16 cellular contexts compared by ENCODE assay signal in genomic region chr1:234144866-234145265, GRCh38.
DNase-seq lines count a peak whose midpoint lies in the region; ATAC-seq, FAIRE-seq and TF ChIP-seq lines count a peak whose summit lies in the region.
"Had no signal": no experiment of that assay in that cellular context is flagged by ENCODE, and none has a peak within 500 bp of the region (broad histone marks: within the 10 kb centered on the region; RNA-seq: fewer than 3 reads in every experiment).

No MANE protein-coding gene starts in this region.

- H3K4me3 ChIP-seq in mammary epithelial cell (replicated peaks in 1 of 3; ENCODE audit: insufficient read depth in 1 of 3, low read depth in 2 of 3, low read length in 3 of 3) = no peak overlapping the region
- peak overlapping the region; percentile 10; the same call in 1 of the 2 replicates for H3K4me3 ChIP-seq in SK-N-MC
- no peak overlapping the region for H3K4me3 ChIP-seq in K562

- TF ChIP-seq CTCF in mammary epithelial cell (conservative IDR thresholded peaks at IDR 0.05 in 1 of 2, IDR thresholded peaks at IDR 0.05 in 1 of 2; ENCODE audit: extremely low read depth in 1 of 2, insufficient read depth in 1 of 2, low read depth in 1 of 2, low read length in 2 of 2) (no peak), MCF 10A (IDR thresholded peaks at IDR 0.05; ENCODE audit: unreplicated experiment) (no peak), K562 (IDR thresholded peaks at IDR 0.05 in 2 of 3, conservative IDR thresholded peaks at IDR 0.05 in 1 of 3; ENCODE audit: insufficient read depth in 2 of 3, low read depth in 1 of 3, low read length in 3 of 3) (no peak), CD14-positive monocyte (IDR thresholded peaks at IDR 0.05) (no peak)

- H3K4me3 Mint-ChIP-seq in MCF 10A (ENCODE audit: unreplicated experiment) (no peak overlapping the region), CD14-positive monocyte (no peak overlapping the region)
- H3K4me3 Mint-ChIP-seq: CD8-positive, alpha-beta memory T cell had no signal

- H3K9me3 ChIP-seq in mammary epithelial cell (replicated peaks; ENCODE audit: insufficient read depth, low read length) (peaks cover 4% of the 10 kb centered on the region), SK-N-MC (ENCODE audit: low read depth, low read length) (no peaks in the 10 kb centered on the region), K562 (replicated peaks; ENCODE audit: control insufficient read depth, insufficient read depth, low read depth, low read length) (no peaks in the 10 kb centered on the region; the same call in 1 of the 2 replicates)

- H3K9me3 Mint-ChIP-seq in MCF 10A (ENCODE audit: unreplicated experiment) (peaks cover 20% of the 10 kb centered on the region), CD14-positive monocyte (peaks cover 1 to 8% (median 2%) of the 10 kb centered on the region in 7 donors)

- CTCF ChIA-PET in mammary epithelial cell (lab: Charles Lee; ENCODE audit: low non-redundant PET) = no interaction called here
- CTCF ChIA-PET in MCF 10A (lab: Yijun Ruan, JAX) = interaction anchor here (0.5 to 3.1 kb wide), 3 partner anchors 59 to 183 kb away, joined by 3 to 12 read pairs (median 10); no protein-coding TSS in a partner anchor
- CTCF ChIA-PET in K562 (lab: Yijun Ruan, JAX; ENCODE audit: low intra/inter-chr PET ratio) = no interaction called here

- no peak for TF ChIP-seq RAD21 in K562 (CRISPR knock-in tag; conservative IDR thresholded peaks at IDR 0.05 in 1 of 2, IDR thresholded peaks at IDR 0.05 in 1 of 2)

- BruUV-seq in mammary epithelial cell (replicated peaks; lab: Mats Ljungman, UMichigan) (no TSS peak), MCF 10A (replicated peaks; lab: Mats Ljungman, UMichigan) (no TSS peak), K562 (replicated peaks; lab: Mats Ljungman, UMichigan) (no TSS peak)

- POLR2A ChIA-PET in MCF 10A (lab: Yijun Ruan, JAX) (interaction anchor here (0.7 to 2.3 kb wide), 3 partner anchors 12 to 361 kb away, joined by 3 to 6 read pairs (median 3); no protein-coding TSS in a partner anchor), K562 (lab: Yijun Ruan, JAX) (no interaction called here)

- H3K36me3 ChIP-seq in mammary epithelial cell (ENCODE audit: insufficient read depth, low read length) (no peaks in the 10 kb centered on the region), SK-N-MC (ENCODE audit: insufficient read depth, low read length) (no peaks in the 10 kb centered on the region), K562 (ENCODE audit: control insufficient read depth, insufficient read depth, low read length) (no peaks in the 10 kb centered on the region)

- H3K27me3 ChIP-seq in mammary epithelial cell (ENCODE audit: insufficient read depth, low read length) (no peaks in the 10 kb centered on the region), K562 (ENCODE audit: control insufficient read depth in 2 of 2, insufficient read depth in 2 of 2, low read length in 2 of 2) (peaks cover 3 to 11% of the 10 kb centered on the region in 2 experiments; a peak in 3 of 5 replicates)

- H3K4me1 Mint-ChIP-seq in MCF 10A (ENCODE audit: insufficient read depth, unreplicated experiment) (peaks cover 22% of the 10 kb centered on the region), CD14-positive monocyte (no peaks in the 10 kb centered on the region)

- 6% methylated on average over 5 of the region's 5 CpGs for WGBS in mammary epithelial cell (ENCODE audit: low coverage, missing lambda C conversion rate)
- whole genome bisulfite sequencing in K562 (ENCODE audit: insufficient coverage, low coverage, missing lambda C conversion rate) = 0% methylated on average over 5 of the region's 5 CpGs

- ATAC-seq in K562 (no peak), GM19351 (IDR thresholded peaks at IDR 0.05; ENCODE audit: unreplicated experiment) (no peak), GM18858 (IDR thresholded peaks at IDR 0.05; ENCODE audit: unreplicated experiment) (no peak)

- peak overlapping the region; percentile 65 for H3K27ac ChIP-seq in mammary epithelial cell (ENCODE audit: insufficient read depth, low read depth, low read length)
- peak overlapping the region; percentile 16; the same call in 1 of the 2 replicates for H3K27ac ChIP-seq in SK-N-MC
- no peak overlapping the region for H3K27ac ChIP-seq in K562 (ENCODE audit: extremely low read depth, low read depth, low read length)
- H3K27ac ChIP-seq: 22Rv1, HL-60 had no signal

- H3K27me3 Mint-ChIP-seq in MCF 10A (ENCODE audit: insufficient read depth, unreplicated experiment) (no peaks in the 10 kb centered on the region), CD14-positive monocyte (ENCODE audit: low read depth in 3 of 3) (peaks cover 8 to 12% (median 10%) of the 10 kb centered on the region in 3 donors)

- TF ChIP-seq POLR2A in K562 (conservative IDR thresholded peaks at IDR 0.05) = no peak

- dilution Hi-C loops in mammary epithelial cell (cut with HindIII; ENCODE audit: low sequenced_read_pairs) = loop anchor here (10.0 kb wide), 1 partner anchor 170 kb away; no protein-coding TSS in a partner anchor

- DNase-seq in mammary epithelial cell = peak; percentile 93
- DNase-seq in MCF 10A (ENCODE audit: unreplicated experiment) = no peak
- DNase-seq in SK-N-MC (ENCODE audit: low read depth, low spot score) = peak; percentile 39
- DNase-seq in K562 (ENCODE audit: extremely low read depth in 1 of 4, low spot score in 3 of 4) = no peak
- DNase-seq in CD14-positive monocyte (ENCODE audit: low spot score) = no peak
- DNase-seq: Caco-2; CD8-positive, alpha-beta memory T cell; DMS53; HCEC 1CT; KBM-7 had no signal

- H3K27ac Mint-ChIP-seq in MCF 10A (ENCODE audit: low read depth, unreplicated experiment) (no peak overlapping the region), CD14-positive monocyte (no peak overlapping the region)
- H3K27ac Mint-ChIP-seq: CD8-positive, alpha-beta memory T cell had no signal

- H3K36me3 Mint-ChIP-seq in MCF 10A (ENCODE audit: insufficient read depth, unreplicated experiment) (no peaks in the 10 kb centered on the region), CD14-positive monocyte (no peaks in the 10 kb centered on the region)

- no peak for TF ChIP-seq EP300 in K562 (IDR thresholded peaks at IDR 0.05; ENCODE audit: low read length)

- H2AFZ ChIP-seq in mammary epithelial cell (ENCODE audit: low read depth, low read length) (peak overlapping the region; percentile 68), K562 (ENCODE audit: low read depth, low read length) (no peak overlapping the region)

- H3K9me1 ChIP-seq in K562 (ENCODE audit: control insufficient read depth, insufficient read depth, low read length) = no peaks in the 10 kb centered on the region

- H3K79me2 ChIP-seq in mammary epithelial cell (ENCODE audit: insufficient read depth, low read length) (peaks cover 5% of the 10 kb centered on the region), K562 (ENCODE audit: control insufficient read depth, insufficient read depth, low read length) (no peaks in the 10 kb centered on the region)

- intact Hi-C loops in mammary epithelial cell (cut with micrococcal nuclease) (no loop called here), MCF 10A (cut with micrococcal nuclease) (no loop called here), K562 (cut with micrococcal nuclease) (no loop called here), CD14-positive monocyte (cut with micrococcal nuclease) (no loop called here)

- H3K4me1 ChIP-seq in mammary epithelial cell (ENCODE audit: insufficient read depth, low read length) (peaks cover 45% of the 10 kb centered on the region), K562 (replicated peaks in 1 of 2; ENCODE audit: control insufficient read depth in 2 of 2, insufficient read depth in 2 of 2, low read length in 2 of 2) (no peaks in the 10 kb centered on the region)
- H3K4me1 ChIP-seq: Caco-2 had no signal

- peak overlapping the region; percentile 69 for H3K9ac ChIP-seq in mammary epithelial cell (ENCODE audit: insufficient read depth, low read length)
- H3K9ac ChIP-seq in SK-N-MC (ENCODE audit: insufficient read length) = peak overlapping the region; percentile 22
- H3K9ac ChIP-seq in K562 (ENCODE audit: insufficient read depth in 1 of 2, low read depth in 2 of 2, low read length in 2 of 2) = no peak overlapping the region

- no peak for FAIRE-seq in K562 (lab: Jason Lieb, UNC)
- FAIRE-seq: G401.6, GM12891 had no signal

- in situ Hi-C loops in mammary epithelial cell (cut with MboI; ENCODE audit: low sequenced_read_pairs in 2 of 2) (loop anchor here in 1 of 2 donors (10.0 kb wide), 1 partner anchor 170 kb away; no protein-coding TSS in a partner anchor), K562 (cut with MboI) (no loop called here)

- peak overlapping the region; percentile 39 for H3K4me2 ChIP-seq in mammary epithelial cell (ENCODE audit: insufficient read depth, low read depth, low read length)
- H3K4me2 ChIP-seq in K562 (ENCODE audit: insufficient read depth, low read length) = no peak overlapping the region

- no peaks in the 10 kb centered on the region for H4K20me1 ChIP-seq in mammary epithelial cell (ENCODE audit: insufficient read depth, low read length)
- H4K20me1 ChIP-seq in K562 (replicated peaks; ENCODE audit: control insufficient read depth, insufficient read depth, low read length) = no peaks in the 10 kb centered on the region

TF ChIP-seq in K562, 482 proteins besides CTCF, POLR2A, EP300 and RAD21:
- TF ChIP-seq RNF219 (CRISPR knock-in tag; IDR thresholded peaks at IDR 0.05) (no peak), NFE2 (IDR thresholded peaks at IDR 0.05; ENCODE audit: low read depth) (peak; percentile 13; the same call in 1 of the 2 replicates)
TF ChIP-seq in K562: peak in this region for 1.

Comparison
In these comparisons a context has a peak if more than half of its experiments do, and no peak if none do; other contexts are left out.
1. DNase-seq: peak in mammary epithelial cell (single experiment) and SK-N-MC (single experiment); none in MCF 10A (single experiment), K562 (0 of 4) and CD14-positive monocyte (single experiment).
2. H3K9ac ChIP-seq: peak in mammary epithelial cell (single experiment) and SK-N-MC (single experiment); none in K562 (0 of 2).